ENCODE assay signal across 8 cellular contexts in genomic region chr4:61909031-61909430, GRCh38.
"Had no signal": no experiment of that assay in that cellular context is flagged by ENCODE, and none has a peak within 500 bp of the region (broad histone marks: within the 10 kb centered on the region; RNA-seq: fewer than 3 reads in every experiment).

No MANE protein-coding gene starts in this region.

- DNase-seq: GM23248, GOT3, H7, HCEC 1CT, KBM-7 had no signal

- H3K27ac Mint-ChIP-seq: IgD-negative memory B cell had no signal

- H2AFZ ChIP-seq: GM23248 had no signal

- H3K4me1 Mint-ChIP-seq: IgD-negative memory B cell had no signal

- H3K27me3 Mint-ChIP-seq: IgD-negative memory B cell had no signal

- H3K4me3 Mint-ChIP-seq: IgD-negative memory B cell had no signal

- H3K36me3 Mint-ChIP-seq: IgD-negative memory B cell had no signal

- H3K27ac ChIP-seq: GM23248 had no signal

- FAIRE-seq: HepG2, HTR-8/SVneo had no signal

- ATAC-seq: HepG2 had no signal

- H3K4me3 ChIP-seq: GM23248 had no signal

- H3K9ac ChIP-seq: GM23248 had no signal
